Comparison of ENCODE assay signal across 12 cellular contexts in the genomic region with DNA sequence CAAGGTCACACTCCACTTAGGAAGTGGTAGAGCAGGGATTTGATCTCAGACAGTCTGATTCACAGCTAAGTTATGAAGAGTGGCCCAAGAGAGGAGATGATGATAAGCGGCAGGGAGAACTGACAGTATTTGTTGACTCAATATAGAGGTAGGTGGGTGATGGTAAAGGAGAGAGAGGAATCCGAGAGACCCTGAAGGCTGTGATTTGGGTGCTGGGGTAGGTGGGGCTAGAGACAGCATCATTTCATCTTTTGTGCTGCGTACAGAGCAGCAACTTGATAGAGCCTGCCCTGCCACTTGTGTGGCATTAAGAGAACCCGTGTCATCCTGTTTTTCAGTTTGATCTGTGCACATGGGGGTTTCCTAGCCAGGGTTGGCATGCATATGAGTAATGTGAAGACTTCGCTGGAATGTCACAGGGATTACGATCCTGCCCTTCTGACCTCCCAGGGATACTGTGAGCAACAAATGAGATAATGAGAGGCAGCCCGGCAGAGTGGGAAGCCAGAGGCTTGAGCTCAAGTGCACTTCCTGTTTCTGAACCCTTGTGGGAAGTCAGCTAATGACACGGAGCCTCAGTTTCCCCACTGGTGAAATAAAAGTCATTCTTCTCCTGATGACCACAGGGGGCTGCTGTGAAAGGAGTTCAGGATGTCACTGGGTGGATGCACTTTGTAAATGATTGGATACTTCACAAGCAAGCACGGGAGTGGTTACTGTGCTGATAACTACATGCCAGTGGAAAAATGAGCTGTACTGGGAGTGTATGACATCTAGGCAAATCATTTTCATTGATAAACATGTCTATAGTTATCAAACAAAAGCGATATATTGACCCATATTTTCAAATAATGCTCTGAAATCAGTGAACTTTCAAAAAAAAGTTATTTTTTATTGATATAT. TPM values are rescaled to one million over a fixed set of nuclear protein-coding genes. Genes with fewer than 3 reads are reported as not detected.
DNase-seq lines count a peak whose midpoint lies in the region; FAIRE-seq and TF ChIP-seq lines count a peak whose summit lies in the region.
"Had no signal": no experiment of that assay in that cellular context is flagged by ENCODE, and none has a peak within 500 bp of the region (broad histone marks: within the 10 kb centered on the region; RNA-seq: fewer than 3 reads in every experiment).

No MANE protein-coding gene starts in this region.

- no peak overlapping the region for H4K8ac ChIP-seq in trophoblast cell (ENCODE audit: low read depth, low read length)

- WGBS in trophoblast cell (ENCODE audit: extremely low coverage, insufficient coverage, insufficient read length) = no CpG with 5 or more reads among the region's 10 CpGs
- 61 to 72% (median 68%) methylated on average over 8 to 10 of the region's 10 CpGs for WGBS in spleen, 5 donors

- no peak overlapping the region for H2BK12ac ChIP-seq in trophoblast cell (ENCODE audit: low read length)

- H3K9ac ChIP-seq in trophoblast cell (ENCODE audit: low read length) = no peak overlapping the region

- no peak overlapping the region for H2AFZ ChIP-seq in trophoblast cell (ENCODE audit: insufficient read depth, low read length, poor library complexity)

- H3K4me3 ChIP-seq in trophoblast cell (ENCODE audit: low read depth, low read length) = no peak overlapping the region
- H3K4me3 ChIP-seq in spleen = no peak overlapping the region

- H4K91ac ChIP-seq in trophoblast cell (ENCODE audit: low read depth, low read length) = no peak overlapping the region

- no peak for TF ChIP-seq CTCF in spleen (IDR thresholded peaks at IDR 0.05 in 8 of 11, conservative IDR thresholded peaks at IDR 0.05 in 3 of 11)

- H3K36me3 ChIP-seq in trophoblast cell (ENCODE audit: control insufficient read depth in 1 of 2, insufficient read depth in 2 of 2, low read length in 2 of 2) = no peaks in the 10 kb centered on the region
- no peaks in the 10 kb centered on the region for H3K36me3 ChIP-seq in spleen

- FAIRE-seq in RCC 7860 (lab: Jason Lieb, UNC) = peak; percentile 90
- FAIRE-seq: G401.6 had no signal

- no peak overlapping the region for H2AK5ac ChIP-seq in trophoblast cell (ENCODE audit: low read length)

- no peak for TF ChIP-seq POLR2A in spleen (IDR thresholded peaks at IDR 0.05)

- peak overlapping the region; percentile 17 for H3K4me2 ChIP-seq in trophoblast cell (ENCODE audit: low read length)

- intact Hi-C loops in spleen (cut with DNase I; ENCODE audit: low total_unique reads) = no loop called here

- no peak overlapping the region for H4K12ac ChIP-seq in trophoblast cell (ENCODE audit: low read depth, low read length)

- H3K14ac ChIP-seq in trophoblast cell (ENCODE audit: low read length) = no peak overlapping the region

- H3K27ac ChIP-seq in trophoblast cell (ENCODE audit: low read depth, low read length) (no peak overlapping the region), spleen (no peak overlapping the region)

- no peak overlapping the region for H3K4ac ChIP-seq in trophoblast cell (ENCODE audit: low read depth, low read length)

- no peak overlapping the region for H2BK120ac ChIP-seq in trophoblast cell (ENCODE audit: insufficient read depth, low read length, poor library complexity)

- DNase-seq in ELR (ENCODE audit: low read depth) (peak; percentile 96), RCC 7860 (ENCODE audit: low spot score) (peak; percentile 97), fibroblast of gingiva (ENCODE audit: low read depth) (peak; percentile 32), trophoblast cell (peak; percentile 87 to 94), globus pallidus (ENCODE audit: low spot score) (no peak), DMS153 treated with DMSO at 0.1 percent for 48 hours (lab: John Stamatoyannopoulos, UW; ENCODE audit: unreplicated experiment) (no peak), spleen (no peak)
- DNase-seq in central memory CD4-positive, alpha-beta T cell = no peak
- DNase-seq: left colon, NCI-H446 treated with DMSO at 0.1 percent for 48 hours, occipital lobe had no signal

- H3K9me3 ChIP-seq in trophoblast cell (ENCODE audit: insufficient read depth, low read depth, low read length) (no peaks in the 10 kb centered on the region), spleen (no peaks in the 10 kb centered on the region)

- H2BK5ac ChIP-seq in trophoblast cell (ENCODE audit: low read depth, low read length, poor library complexity) = no peak overlapping the region

- H3K79me1 ChIP-seq in trophoblast cell (ENCODE audit: low read length) = no peaks in the 10 kb centered on the region

- H3K18ac ChIP-seq in trophoblast cell (ENCODE audit: low read length) = no peak overlapping the region

- no peaks in the 10 kb centered on the region for H3K79me2 ChIP-seq in trophoblast cell (ENCODE audit: control insufficient read depth, insufficient read depth, low read length, poor library complexity)

- no peaks in the 10 kb centered on the region for H3K27me3 ChIP-seq in trophoblast cell (ENCODE audit: insufficient read depth, low read length)
- H3K27me3 ChIP-seq in spleen (replicated peaks in 1 of 7) = no peaks in the 10 kb centered on the region

- no peak overlapping the region for H3K23ac ChIP-seq in trophoblast cell (ENCODE audit: low read length)

- H3K4me1 ChIP-seq in trophoblast cell (ENCODE audit: control insufficient read depth in 1 of 2, insufficient read depth in 2 of 2, low read length in 2 of 2) (peaks cover 7 to 8% of the 10 kb centered on the region in 2 experiments), spleen (peaks cover 0 to 4% (median 0%) of the 10 kb centered on the region in 6 donors)

RNA-seq across cellular contexts. Expression of gene IGF1, which starts 59.5 kb away (rescaled TPM):
- polyA plus RNA-seq in trophoblast cell (2013) = 8.9 and 10.7 TPM in 2 replicates
- total RNA-seq in spleen = 10 to 100 TPM in 6 of 7 donors, 1 to 10 TPM in 1; 8.7 to 19.7 (median 11.5) TPM
- 1 to 10 TPM; 1.5 to 5.6 (median 4.2) TPM for polyA plus RNA-seq in spleen

Comparison
In these comparisons a context has a peak if more than half of its experiments do, and no peak if none do; other contexts are left out.
1. DNase-seq: peak in ELR (single experiment), RCC 7860 (single experiment), fibroblast of gingiva (single experiment) and trophoblast cell (2 of 2); none in globus pallidus (single experiment), DMS153 treated with DMSO at 0.1 percent for 48 hours (single experiment), central memory CD4-positive, alpha-beta T cell (single experiment) and spleen (single experiment).